13 cellular contexts compared by ENCODE assay signal in the genomic region with DNA sequence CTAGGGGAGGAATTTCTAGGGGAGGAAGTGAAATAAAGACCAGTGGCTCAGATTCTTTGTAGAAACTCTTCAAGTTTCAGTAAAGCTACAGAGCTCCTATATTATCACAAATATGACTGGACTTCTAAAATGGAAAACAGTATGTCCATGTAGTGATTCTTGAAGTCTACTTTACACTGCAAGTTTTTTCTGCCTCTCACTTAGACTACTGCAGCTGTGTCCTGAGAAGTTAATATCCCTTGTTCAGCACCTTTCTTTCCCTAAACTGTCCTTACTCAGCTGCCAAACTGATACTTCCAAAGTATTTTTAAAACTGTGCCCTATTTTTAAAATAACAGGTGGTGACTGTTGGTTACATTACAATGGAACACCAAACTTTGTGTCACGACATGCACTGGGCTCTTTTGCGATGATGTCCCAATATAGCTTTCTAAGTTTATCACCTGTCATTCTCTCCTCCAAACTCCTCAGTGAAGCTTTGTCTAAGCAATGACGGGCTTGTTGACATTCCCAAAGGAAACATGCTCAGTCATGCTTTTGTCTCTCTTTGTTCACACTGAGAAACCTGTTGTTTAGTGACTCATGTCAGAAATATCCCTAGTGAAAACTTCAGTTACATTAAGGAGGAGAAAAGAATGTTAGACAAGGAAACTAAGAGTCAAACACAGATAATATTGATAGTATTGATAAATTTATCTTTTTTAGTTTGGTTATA.
DNase-seq lines count a peak whose midpoint lies in the region; ATAC-seq and TF ChIP-seq lines count a peak whose summit lies in the region.
"Had no signal": no experiment of that assay in that cellular context is flagged by ENCODE, and none has a peak within 500 bp of the region (broad histone marks: within the 10 kb centered on the region; RNA-seq: fewer than 3 reads in every experiment).

No MANE protein-coding gene starts in this region.

- WGBS in esophagus squamous epithelium, 2 donors, result 17 to 29% methylated on average over 3 of the region's 3 CpGs

- TF ChIP-seq CTCF in fibroblast of villous mesenchyme (IDR thresholded peaks at IDR 0.05; ENCODE audit: insufficient read depth, low read depth, low read length) (no peak), esophagus squamous epithelium (IDR thresholded peaks at IDR 0.05) (no peak)

- no peaks in the 10 kb centered on the region for H3K9me3 ChIP-seq in esophagus squamous epithelium

- no peak for ATAC-seq in HG02852 (IDR thresholded peaks at IDR 0.05; ENCODE audit: unreplicated experiment)
- ATAC-seq: left colon, sciatic nerve had no signal

- no peaks in the 10 kb centered on the region for H3K27me3 ChIP-seq in esophagus squamous epithelium

- H3K27ac ChIP-seq in esophagus squamous epithelium, result no peak overlapping the region

- peaks cover 0 to 15% (median 0%) of the 10 kb centered on the region in 3 donors for H3K4me1 ChIP-seq in esophagus squamous epithelium

- intact Hi-C loops in esophagus squamous epithelium (cut with DNase I), result no loop called here

- DNase-seq in NCI-H748 (lab: John Stamatoyannopoulos, UW; ENCODE audit: unreplicated experiment) (peak; percentile 41), NCI-H748 treated with DMSO at 0.1 percent for 48 hours (lab: John Stamatoyannopoulos, UW) (no peak), NCI-H774 (lab: John Stamatoyannopoulos, UW) (peak; percentile 11), fibroblast of villous mesenchyme (ENCODE audit: low read depth) (peak; percentile 29), skeletal muscle cell (ENCODE audit: low read depth) (peak; percentile 7), esophagus squamous epithelium (lab: John Stamatoyannopoulos, UW) (no peak), NCI-H82 treated with DMSO at 0.1 percent for 48 hours (lab: John Stamatoyannopoulos, UW; ENCODE audit: unreplicated experiment) (no peak)
- DNase-seq: activated gamma-delta T cell; effector CD8-positive, alpha-beta T cell; left colon; NCI-H1694 had no signal

- H3K4me3 ChIP-seq in fibroblast of villous mesenchyme (ENCODE audit: low read depth, low read length) (no peak overlapping the region), skeletal muscle cell (ENCODE audit: low read depth, low read length) (no peak overlapping the region), esophagus squamous epithelium (no peak overlapping the region)

- TF ChIP-seq POLR2A in esophagus squamous epithelium (IDR thresholded peaks at IDR 0.05), result no peak

- no peaks in the 10 kb centered on the region for H3K36me3 ChIP-seq in esophagus squamous epithelium

Comparison
In these comparisons a context has a peak if more than half of its experiments do, and no peak if none do; other contexts are left out.
1. DNase-seq: peak in NCI-H748 (single experiment), NCI-H774 (single experiment), fibroblast of villous mesenchyme (single experiment) and skeletal muscle cell (single experiment); none in NCI-H748 treated with DMSO at 0.1 percent for 48 hours (single experiment), esophagus squamous epithelium (single experiment) and NCI-H82 treated with DMSO at 0.1 percent for 48 hours (single experiment).